Comparison of ENCODE assay signal across 7 cellular contexts in genomic region chr5:149853701-149854100, GRCh38.
"Had no signal": no experiment of that assay in that cellular context is flagged by ENCODE, and none has a peak within 500 bp of the region (broad histone marks: within the 10 kb centered on the region; RNA-seq: fewer than 3 reads in every experiment).

No MANE protein-coding gene starts in this region.

- ATAC-seq: T-helper 17 cell had no signal

- DNase-seq: activated CD4-positive, alpha-beta T cell treated with anti-CD3 and anti-CD28 coated beads for 1 hour; KG1; NCI-H1092; NCI-H1694 treated with DMSO at 0.1 percent for 48 hours; T-helper 9 cell had no signal

- H3K4me3 ChIP-seq: cardiac muscle cell had no signal

- H3K27me3 ChIP-seq: cardiac muscle cell had no signal

- H3K27ac ChIP-seq: cardiac muscle cell had no signal

- H3K36me3 ChIP-seq: cardiac muscle cell had no signal
